In the genomic region with DNA sequence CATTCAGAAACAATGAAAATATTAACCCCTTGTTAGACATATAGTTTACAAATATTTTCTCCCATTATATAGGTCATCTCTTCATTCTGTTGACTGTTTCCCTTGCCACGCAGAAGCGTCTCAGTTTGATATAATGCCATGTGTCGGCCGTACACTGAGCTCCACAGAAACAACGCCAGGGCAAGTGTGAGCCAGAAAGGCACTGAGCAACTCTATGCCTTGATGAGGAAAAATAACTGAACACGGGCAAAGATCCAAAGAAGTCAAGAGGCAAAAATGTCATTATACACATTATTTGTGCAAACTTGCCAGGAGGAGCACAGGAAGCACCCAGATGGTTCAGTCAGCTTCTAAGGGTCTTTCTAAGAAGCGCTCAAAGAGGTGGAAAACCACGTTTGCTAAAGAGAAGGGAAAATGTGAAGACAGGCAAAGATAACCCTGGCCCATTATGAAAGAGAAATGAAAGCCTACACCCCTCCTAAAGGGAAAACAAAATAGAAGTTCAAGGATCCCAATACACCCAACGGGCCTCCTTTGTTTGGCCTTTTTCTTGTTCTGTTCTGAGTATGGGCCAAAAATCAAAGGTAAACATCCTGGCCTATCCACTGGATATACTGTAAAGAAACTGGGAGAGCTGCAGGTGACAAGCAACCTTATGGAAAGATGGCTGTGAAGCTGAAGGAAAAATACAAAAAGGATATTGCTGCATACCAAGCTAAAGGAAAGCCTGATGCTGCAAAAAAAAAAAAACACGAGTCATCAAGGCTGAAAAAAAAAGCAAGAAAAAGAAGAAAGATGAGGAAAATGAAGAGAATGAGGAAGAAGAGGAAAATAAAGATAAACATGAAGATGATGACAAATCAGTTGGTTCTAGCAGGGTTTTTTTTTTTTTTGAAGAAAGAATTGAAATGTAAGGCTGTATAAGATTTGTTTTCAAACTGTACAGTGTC, we compare ENCODE assay signal across 14 cellular contexts. TPM values are rescaled to one million over a fixed set of nuclear protein-coding genes. Genes with fewer than 3 reads are reported as not detected.
DNase-seq lines count a peak whose midpoint lies in the region; ATAC-seq and TF ChIP-seq lines count a peak whose summit lies in the region.
"Had no signal": no experiment of that assay in that cellular context is flagged by ENCODE, and none has a peak within 500 bp of the region (broad histone marks: within the 10 kb centered on the region; RNA-seq: fewer than 3 reads in every experiment).

No MANE protein-coding gene starts in this region.

- DNase-seq in heart left ventricle (no peak), right atrium auricular region (ENCODE audit: low spot score) (no peak), body of pancreas (no peak), kidney tubule cell (ENCODE audit: low spot score) (peak; percentile 43), tibial artery (no peak), natural killer cell (no peak)
- DNase-seq: activated CD8-positive, alpha-beta memory T cell treated with anti-CD3 and anti-CD28 coated beads for 24 hours; hypothalamus; NCI-H1436 had no signal

- H3K9me3 ChIP-seq in heart left ventricle, result peaks cover 0 to 4% (median 0%) of the 10 kb centered on the region in 12 donors
- H3K9me3 ChIP-seq in right atrium auricular region, result no peaks in the 10 kb centered on the region
- H3K9me3 ChIP-seq in body of pancreas, result no peaks in the 10 kb centered on the region
- H3K9me3 ChIP-seq in tibial artery, result no peaks in the 10 kb centered on the region
- H3K9me3 ChIP-seq: neutrophil had no signal

- 46 to 50% (median 47%) methylated on average over 10 of the region's 10 CpGs for WGBS in heart left ventricle, 4 donors
- WGBS in body of pancreas, 2 donors, result 31 to 32% methylated on average over 10 of the region's 10 CpGs

- peak; percentile 62 to 74 (median 72) for ATAC-seq in heart left ventricle
- ATAC-seq in body of pancreas, result peak; percentile 30
- ATAC-seq in HG03097 (IDR thresholded peaks at IDR 0.05; ENCODE audit: low FRiP score, unreplicated experiment), result no peak
- no peak for ATAC-seq in HG03378 (IDR thresholded peaks at IDR 0.05; ENCODE audit: unreplicated experiment)
- no peak for ATAC-seq in natural killer cell

- H3K27me3 ChIP-seq in heart left ventricle (no peaks in the 10 kb centered on the region), right atrium auricular region (no peaks in the 10 kb centered on the region), body of pancreas (no peaks in the 10 kb centered on the region), tibial artery (no peaks in the 10 kb centered on the region)
- H3K27me3 ChIP-seq: BLaER1, cardiac muscle cell, neutrophil had no signal

- H3K9me3 Mint-ChIP-seq in natural killer cell, result no peaks in the 10 kb centered on the region

- TF ChIP-seq POLR2A in heart left ventricle (IDR thresholded peaks at IDR 0.05) (no peak), body of pancreas (IDR thresholded peaks at IDR 0.05) (no peak)

- H3K27ac Mint-ChIP-seq in natural killer cell, result no peak overlapping the region

- peak overlapping the region in 2 of 12 donors; percentile 10 to 44 for H3K27ac ChIP-seq in heart left ventricle
- peak overlapping the region in 1 of 2 donors; percentile 13 for H3K27ac ChIP-seq in right atrium auricular region
- peak overlapping the region in 1 of 4 donors; percentile 27 for H3K27ac ChIP-seq in body of pancreas
- H3K27ac ChIP-seq in tibial artery, result peak overlapping the region; percentile 23 to 25
- H3K27ac ChIP-seq: BLaER1, cardiac muscle cell, neutrophil had no signal

- peaks cover 61 to 66% of the 10 kb centered on the region in 2 donors for H3K4me1 Mint-ChIP-seq in natural killer cell

- H3K36me3 ChIP-seq in heart left ventricle (peaks cover 0 to 7% (median 0%) of the 10 kb centered on the region in 9 donors), right atrium auricular region (no peaks in the 10 kb centered on the region), body of pancreas (replicated peaks in 1 of 2; ENCODE audit: insufficient read depth in 1 of 2, low read depth in 2 of 2) (no peaks in the 10 kb centered on the region), tibial artery (no peaks in the 10 kb centered on the region)
- H3K36me3 ChIP-seq: cardiac muscle cell had no signal

- intact Hi-C loops in heart left ventricle (cut with DNase I) (no loop called here), body of pancreas (cut with DNase I) (no loop called here), tibial artery (cut with DNase I; ENCODE audit: low total_unique reads) (no loop called here), natural killer cell (cut with micrococcal nuclease) (no loop called here)

- H3K36me3 Mint-ChIP-seq in natural killer cell, result no peaks in the 10 kb centered on the region

- TF ChIP-seq CTCF in heart left ventricle (IDR thresholded peaks at IDR 0.05), result no peak
- TF ChIP-seq CTCF in right atrium auricular region (IDR thresholded peaks at IDR 0.05), result no peak
- TF ChIP-seq CTCF in body of pancreas (IDR thresholded peaks at IDR 0.05), result no peak
- TF ChIP-seq CTCF in tibial artery (IDR thresholded peaks at IDR 0.05), result no peak
- TF ChIP-seq CTCF in natural killer cell (IDR thresholded peaks at IDR 0.05), result no peak

- H3K4me1 ChIP-seq in heart left ventricle, result peaks cover 0 to 29% (median 23%) of the 10 kb centered on the region in 12 donors
- peaks cover 0 to 26% of the 10 kb centered on the region in 2 donors for H3K4me1 ChIP-seq in right atrium auricular region
- peaks cover 41% of the 10 kb centered on the region for H3K4me1 ChIP-seq in body of pancreas
- peaks cover 0 to 37% (median 11%) of the 10 kb centered on the region in 4 donors for H3K4me1 ChIP-seq in tibial artery

- peak overlapping the region in 2 of 12 donors; percentile 2 to 3 for H3K4me3 ChIP-seq in heart left ventricle
- H3K4me3 ChIP-seq in right atrium auricular region, result peak overlapping the region in 1 of 2 donors; percentile 0
- H3K4me3 ChIP-seq in body of pancreas, result no peak overlapping the region
- H3K4me3 ChIP-seq in tibial artery, result peak overlapping the region; percentile 4 to 16
- H3K4me3 ChIP-seq: BLaER1, cardiac muscle cell had no signal

- no peak overlapping the region for H3K4me3 Mint-ChIP-seq in natural killer cell

- no peaks in the 10 kb centered on the region for H3K27me3 Mint-ChIP-seq in natural killer cell (ENCODE audit: low read depth in 2 of 2)

RNA-seq across cellular contexts. Expression of a gene that starts 15.5 kb away (rescaled TPM):
- total RNA-seq in heart left ventricle (10 to 100 TPM; 17.6 to 27.6 (median 21.2) TPM), right atrium auricular region (10 to 100 TPM; 20.8 to 24.1 TPM), body of pancreas (10 to 100 TPM; 34.3 to 39.4 TPM), natural killer cell (10 to 100 TPM; 35.1 to 40.2 (median 40.2) TPM)
- polyA plus RNA-seq in heart left ventricle, result 10 to 100 TPM; 11.5 to 18.7 TPM

Comparison
In these comparisons a context has a peak if more than half of its experiments do, and no peak if none do; other contexts are left out.
1. ATAC-seq: peak in heart left ventricle (4 of 4) and body of pancreas (single experiment); none in HG03097 (single experiment), HG03378 (single experiment) and natural killer cell (0 of 3).
2. H3K4me3 ChIP-seq: peak in tibial artery (2 of 2); none in body of pancreas (0 of 2).